In the genomic region with DNA sequence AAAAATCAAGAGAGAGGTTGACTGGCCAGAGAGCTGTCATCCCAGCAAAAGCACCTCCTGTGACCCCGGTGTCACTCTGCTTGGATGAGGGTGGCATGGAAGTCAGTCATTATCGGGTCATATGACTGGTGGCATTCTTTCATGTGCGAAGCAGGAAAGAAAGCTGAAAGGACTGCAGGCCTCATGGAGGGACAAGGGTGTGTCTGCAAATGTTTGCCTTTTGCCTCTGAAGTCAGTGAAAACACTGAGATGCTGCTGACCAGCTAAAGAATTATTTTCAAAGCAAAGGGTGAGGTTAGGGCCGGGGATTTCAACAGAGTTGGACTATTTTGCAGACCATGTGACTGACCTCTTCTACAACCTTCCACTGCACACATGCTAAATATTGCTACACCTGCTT, we compare ENCODE assay signal across 12 cellular contexts.
DNase-seq lines count a peak whose midpoint lies in the region; ATAC-seq, FAIRE-seq and TF ChIP-seq lines count a peak whose summit lies in the region.
"Had no signal": no experiment of that assay in that cellular context is flagged by ENCODE, and none has a peak within 500 bp of the region (broad histone marks: within the 10 kb centered on the region; RNA-seq: fewer than 3 reads in every experiment).

No MANE protein-coding gene starts in this region.

- ATAC-seq in left lobe of liver (peak; percentile 47), GM18868 (IDR thresholded peaks at IDR 0.05; ENCODE audit: unreplicated experiment) (no peak)
- ATAC-seq: K562; stimulated activated memory B cell treated with anti-CD40 and anti-IgM and Interleukin-4, amounts not matched to agents 10 μg/mL and 1 μg/mL and 100 μg/mL, for 72 hours had no signal

- H3K9me3 ChIP-seq in adipocyte (ENCODE audit: control insufficient read depth, low read length) (no peaks in the 10 kb centered on the region), suprapubic skin (no peaks in the 10 kb centered on the region), kidney (ENCODE audit: control insufficient read depth in 1 of 2, low read length in 2 of 2) (no peaks in the 10 kb centered on the region)

- no peak for TF ChIP-seq POLR2A in suprapubic skin (IDR thresholded peaks at IDR 0.05)

- H3K4me3 ChIP-seq in adipocyte (ENCODE audit: low read length) (no peak overlapping the region), suprapubic skin (no peak overlapping the region), kidney (ENCODE audit: low read length in 2 of 2) (no peak overlapping the region)
- H3K4me3 ChIP-seq: K562 had no signal

- TF ChIP-seq CTCF in suprapubic skin (IDR thresholded peaks at IDR 0.05) (no peak), kidney (IDR thresholded peaks at IDR 0.05; ENCODE audit: borderline replicate concordance, extremely low read depth, insufficient read depth) (no peak)

- 35% methylated on average over 4 of the region's 4 CpGs for WGBS in suprapubic skin

- peak; percentile 19 for DNase-seq in NCI-H345 (lab: John Stamatoyannopoulos, UW)
- DNase-seq in NCI-H345 treated with DMSO at 0.1 percent for 48 hours (lab: John Stamatoyannopoulos, UW; ENCODE audit: unreplicated experiment): no peak
- peak; percentile 47 for DNase-seq in adipocyte (ENCODE audit: low read depth)
- DNase-seq in left lobe of liver (ENCODE audit: low spot score): no peak
- DNase-seq in suprapubic skin (ENCODE audit: low spot score in 2 of 2): no peak
- DNase-seq in effector CD4-positive, alpha-beta T cell: no peak
- DNase-seq in kidney: no peak
- DNase-seq: ACHN; stimulated activated CD4-positive, alpha-beta T cell treated with anti-CD3 and anti-CD28 coated beads, Interleukin-15, amount 100 ng/mL, for 24 hours had no signal

- TF ChIP-seq EP300 in suprapubic skin (IDR thresholded peaks at IDR 0.05): no peak

- H3K27me3 ChIP-seq in adipocyte (replicated peaks; ENCODE audit: control insufficient read depth, insufficient read depth, low read length): no peaks in the 10 kb centered on the region
- no peaks in the 10 kb centered on the region for H3K27me3 ChIP-seq in suprapubic skin

- no peaks in the 10 kb centered on the region for H3K36me3 ChIP-seq in adipocyte (ENCODE audit: control insufficient read depth, insufficient read depth, low read length, severe bottlenecking)
- H3K36me3 ChIP-seq in suprapubic skin: no peaks in the 10 kb centered on the region
- H3K36me3 ChIP-seq in kidney (ENCODE audit: control insufficient read depth in 1 of 2, insufficient read depth in 2 of 2, low read length in 2 of 2): no peaks in the 10 kb centered on the region

- peak overlapping the region; percentile 28 for H3K27ac ChIP-seq in suprapubic skin
- H3K27ac ChIP-seq in kidney (ENCODE audit: low read depth in 2 of 2, low read length in 2 of 2): no peak overlapping the region

- H3K9ac ChIP-seq in adipocyte (ENCODE audit: low read length) (no peak overlapping the region), kidney (ENCODE audit: low read length in 2 of 2) (no peak overlapping the region)

- no peak for FAIRE-seq in kidney (lab: Jason Lieb, UNC)
- FAIRE-seq: K562 had no signal

- peaks cover 15% of the 10 kb centered on the region for H3K4me1 ChIP-seq in adipocyte (ENCODE audit: control insufficient read depth, insufficient read depth, low read length)
- peaks cover 52% of the 10 kb centered on the region for H3K4me1 ChIP-seq in suprapubic skin
- peaks cover 4 to 15% of the 10 kb centered on the region in 2 donors for H3K4me1 ChIP-seq in kidney (ENCODE audit: control insufficient read depth in 1 of 2, insufficient read depth in 1 of 2, low read depth in 1 of 2, low read length in 2 of 2)

- intact Hi-C loops in kidney (cut with DNase I): no loop called here

Comparison
In these comparisons a context has a peak if more than half of its experiments do, and no peak if none do; other contexts are left out.
1. DNase-seq: peak in NCI-H345 (single experiment) and adipocyte (single experiment); none in NCI-H345 treated with DMSO at 0.1 percent for 48 hours (single experiment), left lobe of liver (single experiment), suprapubic skin (0 of 2), effector CD4-positive, alpha-beta T cell (single experiment) and kidney (single experiment).